Comparison of ENCODE assay signal across 1 cellular context in genomic region chr20:60543598-60543997, GRCh38.
A peak's percentile ranks its signal among the peaks of the same experiment; 100 is the strongest.
TF ChIP-seq lines count a peak whose summit lies in the region.

No MANE protein-coding gene starts in this region.

TF ChIP-seq in HepG2, 621 proteins besides CTCF, POLR2A, EP300 and RAD21:
- TF ChIP-seq ZBTB40 (IDR thresholded peaks at IDR 0.05) = no peak
- TF ChIP-seq ZBTB40 (CRISPR knock-in tag; IDR thresholded peaks at IDR 0.05) = no peak
- peak; percentile 95 for TF ChIP-seq HNRNPK (IDR thresholded peaks at IDR 0.05; ENCODE audit: low read depth, low read length, poor library complexity, severe bottlenecking)
TF ChIP-seq in HepG2: peak in this region for 1.
